Comparison of ENCODE assay signal across 15 cellular contexts in the genomic region with DNA sequence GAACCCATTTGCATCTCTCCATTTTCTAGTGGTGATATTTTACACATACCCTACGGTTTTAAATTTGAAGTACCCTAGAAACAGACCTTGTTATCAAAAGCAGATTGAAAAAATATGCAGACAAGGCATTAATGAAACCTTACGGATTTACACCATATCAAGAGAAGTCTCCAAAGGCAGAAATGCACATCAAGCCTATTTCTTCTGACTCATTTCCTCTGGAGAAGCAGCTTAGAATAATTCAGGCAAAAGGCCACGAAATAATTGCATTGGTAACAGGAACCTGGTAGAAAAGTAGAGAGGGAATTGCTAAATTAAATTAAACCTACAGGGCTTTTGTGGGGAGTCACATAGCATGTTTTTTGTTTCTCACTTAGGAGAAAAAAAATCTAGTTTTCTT. TPM values are rescaled to one million over a fixed set of nuclear protein-coding genes. Genes with fewer than 3 reads are reported as not detected.
A peak's percentile ranks its signal among the peaks of the same experiment; 100 is the strongest.
DNase-seq lines count a peak whose midpoint lies in the region; ATAC-seq, FAIRE-seq and TF ChIP-seq lines count a peak whose summit lies in the region.
"Had no signal": no experiment of that assay in that cellular context is flagged by ENCODE, and none has a peak within 500 bp of the region (broad histone marks: within the 10 kb centered on the region; RNA-seq: fewer than 3 reads in every experiment).

No MANE protein-coding gene starts in this region.

- ATAC-seq in activated T-helper 17 cell treated with anti-CD3 and anti-CD28 coated beads, Interleukin-2, amount 50 U/mL, for 72 hours (replicated peaks), result no peak
- ATAC-seq in naive thymus-derived CD4-positive, alpha-beta T cell, result no peak
- ATAC-seq in activated CD8-positive, alpha-beta memory T cell treated with anti-CD3 and anti-CD28 coated beads, Interleukin-2, amount 10 ng/mL, durations not matched to agents 7 days and 5 days, result no peak
- ATAC-seq: body of pancreas had no signal

- H3K4me1 Mint-ChIP-seq in activated T-helper 17 cell treated with anti-CD3 and anti-CD28 coated beads, Interleukin-2, amount 50 U/mL, for 72 hours, result peaks cover 5% of the 10 kb centered on the region
- H3K4me1 Mint-ChIP-seq in naive thymus-derived CD4-positive, alpha-beta T cell, result peaks cover 0 to 1% (median 0%) of the 10 kb centered on the region in 7 donors
- peaks cover 11% of the 10 kb centered on the region for H3K4me1 Mint-ChIP-seq in activated CD8-positive, alpha-beta memory T cell treated with anti-CD3 and anti-CD28 coated beads, Interleukin-2, amount 10 ng/mL, durations not matched to agents 7 days and 5 days
- H3K4me1 Mint-ChIP-seq: B cell had no signal

- intact Hi-C loops in naive thymus-derived CD4-positive, alpha-beta T cell (cut with micrococcal nuclease), result no loop called here

- POLR2A ChIA-PET in naive thymus-derived CD4-positive, alpha-beta T cell (lab: Charles Lee), result no interaction called here

- peaks cover 0 to 1% (median 0%) of the 10 kb centered on the region in 3 experiments for H3K36me3 ChIP-seq in naive thymus-derived CD4-positive, alpha-beta T cell (ENCODE audit: control insufficient read depth in 2 of 3, insufficient read depth in 3 of 3, low read length in 3 of 3)

- H3K27ac ChIP-seq in naive thymus-derived CD4-positive, alpha-beta T cell (ENCODE audit: low read depth, low read length), result no peak overlapping the region
- H3K27ac ChIP-seq: body of pancreas had no signal

- no peaks in the 10 kb centered on the region for H3K27me3 Mint-ChIP-seq in activated T-helper 17 cell treated with anti-CD3 and anti-CD28 coated beads, Interleukin-2, amount 50 U/mL, for 72 hours
- H3K27me3 Mint-ChIP-seq in naive thymus-derived CD4-positive, alpha-beta T cell, result no peaks in the 10 kb centered on the region
- H3K27me3 Mint-ChIP-seq in activated CD8-positive, alpha-beta memory T cell treated with anti-CD3 and anti-CD28 coated beads, Interleukin-2, amount 10 ng/mL, durations not matched to agents 7 days and 5 days, result no peaks in the 10 kb centered on the region
- H3K27me3 Mint-ChIP-seq: B cell, IgD-negative memory B cell had no signal

- no peak for FAIRE-seq in D721Med (lab: Jason Lieb, UNC)

- peak overlapping the region; percentile 28 for H3K27ac Mint-ChIP-seq in activated T-helper 17 cell treated with anti-CD3 and anti-CD28 coated beads, Interleukin-2, amount 50 U/mL, for 72 hours
- H3K27ac Mint-ChIP-seq in naive thymus-derived CD4-positive, alpha-beta T cell, result no peak overlapping the region
- H3K27ac Mint-ChIP-seq in activated CD8-positive, alpha-beta memory T cell treated with anti-CD3 and anti-CD28 coated beads, Interleukin-2, amount 10 ng/mL, durations not matched to agents 7 days and 5 days, result no peak overlapping the region
- H3K27ac Mint-ChIP-seq: B cell, IgD-negative memory B cell had no signal

- no peaks in the 10 kb centered on the region for H3K9me3 Mint-ChIP-seq in activated T-helper 17 cell treated with anti-CD3 and anti-CD28 coated beads, Interleukin-2, amount 50 U/mL, for 72 hours
- peaks cover 0 to 2% (median 0%) of the 10 kb centered on the region in 11 donors for H3K9me3 Mint-ChIP-seq in naive thymus-derived CD4-positive, alpha-beta T cell
- no peaks in the 10 kb centered on the region for H3K9me3 Mint-ChIP-seq in activated CD8-positive, alpha-beta memory T cell treated with anti-CD3 and anti-CD28 coated beads, Interleukin-2, amount 10 ng/mL, durations not matched to agents 7 days and 5 days (ENCODE audit: low read depth)

- no peaks in the 10 kb centered on the region for H3K4me1 ChIP-seq in naive thymus-derived CD4-positive, alpha-beta T cell (ENCODE audit: control insufficient read depth in 2 of 2, insufficient read depth in 2 of 2, low read length in 2 of 2)
- H3K4me1 ChIP-seq: body of pancreas had no signal

- no peak overlapping the region for H3K4me3 Mint-ChIP-seq in activated T-helper 17 cell treated with anti-CD3 and anti-CD28 coated beads, Interleukin-2, amount 50 U/mL, for 72 hours
- H3K4me3 Mint-ChIP-seq in naive thymus-derived CD4-positive, alpha-beta T cell, result no peak overlapping the region
- H3K4me3 Mint-ChIP-seq in activated CD8-positive, alpha-beta memory T cell treated with anti-CD3 and anti-CD28 coated beads, Interleukin-2, amount 10 ng/mL, durations not matched to agents 7 days and 5 days, result no peak overlapping the region
- H3K4me3 Mint-ChIP-seq: B cell had no signal

- no peak overlapping the region for H3K4me3 ChIP-seq in foreskin fibroblast (ENCODE audit: low read depth in 1 of 2, low read length in 2 of 2)
- no peak overlapping the region for H3K4me3 ChIP-seq in naive thymus-derived CD4-positive, alpha-beta T cell (ENCODE audit: low read length)
- H3K4me3 ChIP-seq: body of pancreas had no signal

- H3K27me3 ChIP-seq in naive thymus-derived CD4-positive, alpha-beta T cell (ENCODE audit: control insufficient read depth in 2 of 2, insufficient read depth in 2 of 2, low read length in 2 of 2), result no peaks in the 10 kb centered on the region
- H3K27me3 ChIP-seq: body of pancreas had no signal

- H3K36me3 Mint-ChIP-seq in activated T-helper 17 cell treated with anti-CD3 and anti-CD28 coated beads, Interleukin-2, amount 50 U/mL, for 72 hours (ENCODE audit: low read depth), result peaks cover 9% of the 10 kb centered on the region
- H3K36me3 Mint-ChIP-seq in naive thymus-derived CD4-positive, alpha-beta T cell, result peaks cover 3 to 52% (median 32%) of the 10 kb centered on the region in 5 donors
- H3K36me3 Mint-ChIP-seq in activated CD8-positive, alpha-beta memory T cell treated with anti-CD3 and anti-CD28 coated beads, Interleukin-2, amount 10 ng/mL, durations not matched to agents 7 days and 5 days, result peaks cover 2% of the 10 kb centered on the region

- CTCF ChIA-PET in naive thymus-derived CD4-positive, alpha-beta T cell (lab: Charles Lee), result no interaction called here
- CTCF ChIA-PET in activated CD8-positive, alpha-beta memory T cell treated with anti-CD3 and anti-CD28 coated beads, Interleukin-2, amount 10 ng/mL, durations not matched to agents 7 days and 5 days (lab: Charles Lee), result no interaction called here

- in situ Hi-C loops in ACHN (cut with HindIII; ENCODE audit: low pct_ligation_motif_present, low pct_unique_long_range_greater_than_20kb, low sequenced_read_pairs), result no loop called here

- DNase-seq in ACHN, result peak; percentile 66
- DNase-seq in HT1080 (ENCODE audit: low read depth), result peak; percentile 79
- peak; percentile 68 to 84 for DNase-seq in foreskin fibroblast
- no peak for DNase-seq in naive thymus-derived CD4-positive, alpha-beta T cell
- no peak for DNase-seq in D721Med (ENCODE audit: insufficient read length, low spot score)
- DNase-seq in activated CD8-positive, alpha-beta memory T cell treated with anti-CD3 and anti-CD28 coated beads, Interleukin-2, amount 10 ng/mL, durations not matched to agents 7 days and 5 days, result no peak
- no peak for DNase-seq in OCI-M1 (lab: John Stamatoyannopoulos, UW)
- DNase-seq: activated CD4-positive, alpha-beta T cell treated with anti-CD3 and anti-CD28 coated beads for 4 hours; body of pancreas; mesendoderm; NCI-H187 treated with DMSO at 0.1 percent for 48 hours; NCI-H774 had no signal

- H3K9me3 ChIP-seq in naive thymus-derived CD4-positive, alpha-beta T cell (ENCODE audit: control insufficient read depth in 2 of 3, low read length in 3 of 3), result no peaks in the 10 kb centered on the region
- H3K9me3 ChIP-seq: body of pancreas had no signal

- TF ChIP-seq CTCF in foreskin fibroblast (IDR thresholded peaks at IDR 0.05; ENCODE audit: low read depth, low read length), result no peak
- no peak for TF ChIP-seq CTCF in D721Med (IDR thresholded peaks at IDR 0.05; ENCODE audit: insufficient read depth, missing control alignments)

RNA-seq across cellular contexts. Expression of gene KICS2, which starts 34.7 kb away (rescaled TPM):
- 7.1 and 10.7 TPM in 2 replicates for total RNA-seq in HT1080 (2014; rRNA removed; shearing (Covaris generic))
- 7.2 and 7.9 TPM in 2 replicates for polyA plus RNA-seq in HT1080 (2015; cell fraction: cytosol; rRNA removed)
- 6.9 and 7.5 TPM in 2 replicates for polyA plus RNA-seq in HT1080 (2015; cell fraction: nucleus; rRNA removed)
- total RNA-seq in activated T-helper 17 cell treated with anti-CD3 and anti-CD28 coated beads, Interleukin-2, amount 50 U/mL, for 72 hours, result 10 to 100 TPM in 1 of 2 donors, 1 to 10 TPM in 1; 9.9 to 14.2 TPM
- total RNA-seq in naive thymus-derived CD4-positive, alpha-beta T cell, result 10 to 100 TPM; 11.7 to 26.9 (median 19.5) TPM
- polyA plus RNA-seq in naive thymus-derived CD4-positive, alpha-beta T cell, result 10 to 100 TPM; 11.3 to 12.4 TPM
- total RNA-seq in activated CD8-positive, alpha-beta memory T cell treated with anti-CD3 and anti-CD28 coated beads, Interleukin-2, amount 10 ng/mL, durations not matched to agents 7 days and 5 days, result 10 to 100 TPM; 10.5 to 11.5 TPM

Comparison
In these comparisons a context has a peak if more than half of its experiments do, and no peak if none do; other contexts are left out.
1. DNase-seq: peak in ACHN (single experiment), HT1080 (single experiment) and foreskin fibroblast (2 of 2); none in naive thymus-derived CD4-positive, alpha-beta T cell (0 of 9), D721Med (single experiment), activated CD8-positive, alpha-beta memory T cell treated with anti-CD3 and anti-CD28 coated beads, Interleukin-2, amount 10 ng/mL, durations not matched to agents 7 days and 5 days (single experiment) and OCI-M1 (single experiment).